Comparison of ENCODE assay signal across 35 cellular contexts in the genomic region with DNA sequence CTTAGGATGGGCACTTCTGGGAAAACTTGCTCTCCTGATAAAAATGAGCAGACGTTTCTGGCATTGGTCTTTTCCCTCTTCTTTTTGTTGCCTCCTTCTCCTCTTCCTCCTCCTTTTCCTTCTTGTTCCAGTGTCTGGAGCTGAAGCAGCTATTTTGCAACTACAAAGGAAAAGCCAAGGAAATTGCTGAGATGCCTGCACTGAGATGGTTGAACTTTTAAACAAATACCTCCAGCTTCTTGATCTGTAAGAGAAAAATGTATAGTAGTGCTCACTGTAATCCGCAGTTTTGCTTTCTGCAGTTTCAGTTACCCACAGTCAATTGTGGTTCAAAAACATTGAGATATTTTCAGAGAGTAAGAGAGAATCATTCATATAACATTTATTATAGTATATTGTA. TPM values are rescaled to one million over a fixed set of nuclear protein-coding genes. Genes with fewer than 3 reads are reported as not detected.
"Had no signal": no experiment of that assay in that cellular context is flagged by ENCODE, and none has a peak within 500 bp of the region (broad histone marks: within the 10 kb centered on the region; RNA-seq: fewer than 3 reads in every experiment).

No MANE protein-coding gene starts in this region.

- H3K27ac Mint-ChIP-seq: activated CD4-positive, alpha-beta T cell treated with anti-CD3 and anti-CD28 coated beads, Interleukin-2, amount 10 ng/mL, durations not matched to agents 24 days and 14 days; activated CD8-positive, alpha-beta memory T cell treated with anti-CD3 and anti-CD28 coated beads, Interleukin-2, amount 10 ng/mL, durations not matched to agents 7 days and 5 days; activated CD8-positive, alpha-beta T cell treated with anti-CD3 and anti-CD28 coated beads for 36 hours; activated naive CD8-positive, alpha-beta T cell treated with anti-CD3 and anti-CD28 coated beads, Interleukin-2, amount 50 U/mL, for 24 hours; brain; effector memory CD8-positive, alpha-beta T cell; nephron progenitor cell; stimulated activated effector memory CD8-positive, alpha-beta T cell treated with anti-CD3 and anti-CD28 coated beads, Interleukin-12 subunit alpha, Interleukin-12 subunit beta, amount 100 ng/mL, for 72 hours; T-helper 2 cell treated with Interferon-gamma antibody and Interleukin-4, amounts not matched to agents 5 μg/mL and 100 μg/mL, for 36 hours had no signal

- H3K9me3 Mint-ChIP-seq: activated CD4-positive, alpha-beta T cell treated with anti-CD3 and anti-CD28 coated beads, Interleukin-2, amount 10 ng/mL, durations not matched to agents 24 days and 14 days; activated CD8-positive, alpha-beta T cell treated with anti-CD3 and anti-CD28 coated beads for 36 hours; activated naive CD8-positive, alpha-beta T cell treated with anti-CD3 and anti-CD28 coated beads, Interleukin-2, amount 50 U/mL, for 24 hours; brain; effector memory CD8-positive, alpha-beta T cell; nephron progenitor cell; stimulated activated effector memory CD8-positive, alpha-beta T cell treated with anti-CD3 and anti-CD28 coated beads, Interleukin-12 subunit alpha, Interleukin-12 subunit beta, amount 100 ng/mL, for 72 hours; T-helper 2 cell treated with Interferon-gamma antibody and Interleukin-4, amounts not matched to agents 5 μg/mL and 100 μg/mL, for 36 hours had no signal

- H3K4me3 Mint-ChIP-seq: activated CD4-positive, alpha-beta T cell treated with anti-CD3 and anti-CD28 coated beads, Interleukin-2, amount 10 ng/mL, durations not matched to agents 24 days and 14 days; activated CD8-positive, alpha-beta memory T cell treated with anti-CD3 and anti-CD28 coated beads, Interleukin-2, amount 10 ng/mL, durations not matched to agents 7 days and 5 days; activated CD8-positive, alpha-beta T cell treated with anti-CD3 and anti-CD28 coated beads for 36 hours; activated naive CD8-positive, alpha-beta T cell treated with anti-CD3 and anti-CD28 coated beads, Interleukin-2, amount 50 U/mL, for 24 hours; brain; effector memory CD8-positive, alpha-beta T cell; nephron progenitor cell; stimulated activated effector memory CD8-positive, alpha-beta T cell treated with anti-CD3 and anti-CD28 coated beads, Interleukin-12 subunit alpha, Interleukin-12 subunit beta, amount 100 ng/mL, for 72 hours; T-helper 2 cell treated with Interferon-gamma antibody and Interleukin-4, amounts not matched to agents 5 μg/mL and 100 μg/mL, for 36 hours had no signal

- H3K27ac ChIP-seq: colonic mucosa, dorsolateral prefrontal cortex, esophagus squamous epithelium, heart left ventricle, right lobe of liver, skin epidermis, stomach, suprapubic skin, tibial nerve, VCaP had no signal

- H3K36me3 ChIP-seq: colonic mucosa, esophagus squamous epithelium, heart left ventricle, right lobe of liver, stomach, suprapubic skin, tibial nerve had no signal

- H3K4me1 Mint-ChIP-seq: activated CD4-positive, alpha-beta T cell treated with anti-CD3 and anti-CD28 coated beads, Interleukin-2, amount 10 ng/mL, durations not matched to agents 24 days and 14 days; activated CD8-positive, alpha-beta memory T cell treated with anti-CD3 and anti-CD28 coated beads, Interleukin-2, amount 10 ng/mL, durations not matched to agents 7 days and 5 days; activated naive CD8-positive, alpha-beta T cell treated with anti-CD3 and anti-CD28 coated beads, Interleukin-2, amount 50 U/mL, for 24 hours; brain; stimulated activated effector memory CD8-positive, alpha-beta T cell treated with anti-CD3 and anti-CD28 coated beads, Interleukin-12 subunit alpha, Interleukin-12 subunit beta, amount 100 ng/mL, for 72 hours had no signal

- ATAC-seq: activated CD4-positive, CD25-positive, alpha-beta regulatory T cell treated with anti-CD3 and anti-CD28 coated beads, Interleukin-2, amount 50 U/mL, for 24 hours; activated CD8-positive, alpha-beta memory T cell treated with anti-CD3 and anti-CD28 coated beads, Interleukin-2, amount 10 ng/mL, durations not matched to agents 7 days and 5 days; activated CD8-positive, alpha-beta T cell treated with anti-CD3 and anti-CD28 coated beads for 36 hours; activated naive CD8-positive, alpha-beta T cell treated with anti-CD3 and anti-CD28 coated beads, Interleukin-2, amount 50 U/mL, for 24 hours; effector memory CD8-positive, alpha-beta T cell; heart left ventricle; left cardiac atrium; stimulated activated effector memory CD8-positive, alpha-beta T cell treated with anti-CD3 and anti-CD28 coated beads, Interleukin-12 subunit alpha, Interleukin-12 subunit beta, amount 100 ng/mL, for 72 hours had no signal

- H3K9me3 ChIP-seq: colonic mucosa, esophagus squamous epithelium, heart left ventricle, right lobe of liver, stomach, suprapubic skin, tibial nerve had no signal

- DNase-seq: activated CD4-positive, alpha-beta T cell treated with anti-CD3 and anti-CD28 coated beads, Interleukin-2, amount 10 ng/mL, durations not matched to agents 24 days and 14 days; activated CD8-positive, alpha-beta memory T cell treated with anti-CD3 and anti-CD28 coated beads, Interleukin-2, amount 10 ng/mL, durations not matched to agents 7 days and 5 days; activated CD8-positive, alpha-beta T cell treated with anti-CD3 and anti-CD28 coated beads for 36 hours; activated effector memory CD4-positive, alpha-beta T cell treated with anti-CD3 and anti-CD28 coated beads, Interleukin-2, amount 50 U/mL, for 16 hours; activated naive CD4-positive, alpha-beta T cell treated with anti-CD3 and anti-CD28 coated beads, Interleukin-2, amount 50 U/mL, for 16 hours; activated naive CD8-positive, alpha-beta T cell treated with anti-CD3 and anti-CD28 coated beads, Interleukin-2, amount 50 U/mL, for 24 hours; activated T-cell treated with anti-CD3 and anti-CD28 coated beads for 4 hours; anterior cingulate cortex; caudate nucleus; colonic mucosa; dorsolateral prefrontal cortex; effector memory CD8-positive, alpha-beta T cell; esophagus squamous epithelium; heart left ventricle; islet precursor cell; left cardiac atrium; nephron progenitor cell; occipital lobe; posterior cingulate gyrus; right lobe of liver; stimulated activated CD4-positive, alpha-beta T cell treated with anti-CD3 and anti-CD28 coated beads, Interleukin-2, amount 100 ng/mL, for 24 hours; stomach had no signal

- H3K36me3 Mint-ChIP-seq: activated CD8-positive, alpha-beta memory T cell treated with anti-CD3 and anti-CD28 coated beads, Interleukin-2, amount 10 ng/mL, durations not matched to agents 7 days and 5 days; brain; stimulated activated effector memory CD8-positive, alpha-beta T cell treated with anti-CD3 and anti-CD28 coated beads, Interleukin-12 subunit alpha, Interleukin-12 subunit beta, amount 100 ng/mL, for 72 hours had no signal

- H3K4me3 ChIP-seq: colonic mucosa, dorsolateral prefrontal cortex, esophagus squamous epithelium, heart left ventricle, right lobe of liver, skin epidermis, stomach, suprapubic skin, tibial nerve had no signal

- H3K27me3 ChIP-seq: colonic mucosa, dorsolateral prefrontal cortex, right lobe of liver, stomach, suprapubic skin, tibial nerve had no signal

- H3K27me3 Mint-ChIP-seq: brain had no signal

- FAIRE-seq: urothelium cell line had no signal

- H3K4me1 ChIP-seq: colonic mucosa, esophagus squamous epithelium, heart left ventricle, right lobe of liver, stomach, suprapubic skin had no signal

RNA-seq across cellular contexts. Expression of a gene that starts 26.5 kb away (rescaled TPM):
- total RNA-seq: activated CD4-positive, alpha-beta T cell treated with anti-CD3 and anti-CD28 coated beads, Interleukin-2, amount 10 ng/mL, durations not matched to agents 24 days and 14 days; activated CD8-positive, alpha-beta memory T cell treated with anti-CD3 and anti-CD28 coated beads, Interleukin-2, amount 10 ng/mL, durations not matched to agents 7 days and 5 days; activated CD8-positive, alpha-beta T cell treated with anti-CD3 and anti-CD28 coated beads for 36 hours; esophagus squamous epithelium; fibroblast of villous mesenchyme; heart left ventricle; left cardiac atrium; liver; mononuclear cell; myocyte; occipital lobe; right lobe of liver; stomach; suprapubic skin; tibial nerve had no signal
- polyA plus RNA-seq: heart left ventricle, liver, stomach had no signal

RNA-seq across cellular contexts. Expression of a gene that starts 50.9 kb away (rescaled TPM):
- polyA plus RNA-seq: liver had no signal
